ENCODE assay signal across 32 cellular contexts in genomic region chr15:59647085-59647484, GRCh38. TPM values are rescaled to one million over a fixed set of nuclear protein-coding genes. Genes with fewer than 3 reads are reported as not detected.
"Had no signal": no experiment of that assay in that cellular context is flagged by ENCODE, and none has a peak within 500 bp of the region (broad histone marks: within the 10 kb centered on the region; RNA-seq: fewer than 3 reads in every experiment).

No MANE protein-coding gene starts in this region.

- H3K4me1 Mint-ChIP-seq: activated naive CD4-positive, alpha-beta T cell treated with anti-CD3 and anti-CD28 coated beads, Interleukin-2, amount 10 ng/mL, durations not matched to agents 7 days and 5 days had no signal

- H3K9me3 Mint-ChIP-seq: activated CD4-positive, alpha-beta memory T cell treated with anti-CD3 and anti-CD28 coated beads, Interleukin-2, amount 10 ng/mL, durations not matched to agents 7 days and 5 days; activated naive CD4-positive, alpha-beta T cell treated with anti-CD3 and anti-CD28 coated beads, Interleukin-2, amount 10 ng/mL, durations not matched to agents 7 days and 5 days; activated naive CD4-positive, alpha-beta T cell treated with anti-CD3 and anti-CD28 coated beads, Interleukin-2, amount 50 U/mL, for 72 hours; activated naive CD8-positive, alpha-beta T cell treated with anti-CD3 and anti-CD28 coated beads, Interleukin-2, amount 50 U/mL, for 24 hours; activated T-cell treated with anti-CD3 and anti-CD28 coated beads, Interleukin-2, amount 50 U/mL, for 24 hours; activated T-cell treated with anti-CD3 and anti-CD28 coated beads, Interleukin-2, amount 50 U/mL, for 72 hours had no signal

- H3K27me3 Mint-ChIP-seq: activated CD4-positive, alpha-beta memory T cell treated with anti-CD3 and anti-CD28 coated beads, Interleukin-2, amount 10 ng/mL, durations not matched to agents 7 days and 5 days; activated CD4-positive, alpha-beta T cell treated with anti-CD3 and anti-CD28 coated beads for 36 hours; activated naive CD4-positive, alpha-beta T cell treated with anti-CD3 and anti-CD28 coated beads, Interleukin-2, amount 10 ng/mL, durations not matched to agents 7 days and 5 days; activated naive CD8-positive, alpha-beta T cell treated with anti-CD3 and anti-CD28 coated beads, Interleukin-2, amount 50 U/mL, for 24 hours; activated T-cell treated with anti-CD3 and anti-CD28 coated beads, Interleukin-2, amount 50 U/mL, for 24 hours had no signal

- H3K9me3 ChIP-seq: adrenal gland, body of pancreas, esophagus squamous epithelium, gastroesophageal sphincter had no signal

- H3K4me3 ChIP-seq: adrenal gland, body of pancreas, esophagus squamous epithelium, gastroesophageal sphincter, heart right ventricle, hepatocyte had no signal

- DNase-seq: activated CD4-positive, alpha-beta memory T cell treated with anti-CD3 and anti-CD28 coated beads, Interleukin-2, amount 10 ng/mL, durations not matched to agents 7 days and 5 days; activated CD4-positive, alpha-beta T cell treated with anti-CD3 and anti-CD28 coated beads for 36 hours; activated CD4-positive, alpha-beta T cell treated with anti-CD3 and anti-CD28 coated beads, Interleukin-2, amount 50 U/mL, for 4 hours; activated CD4-positive, CD25-positive, alpha-beta regulatory T cell; activated CD4-positive, CD25-positive, alpha-beta regulatory T cell treated with anti-CD3 and anti-CD28 coated beads, Interleukin-2, amount 50 U/mL, for 72 hours; activated CD8-positive, alpha-beta memory T cell treated with anti-CD3 and anti-CD28 coated beads, Interleukin-2, amount 50 U/mL, for 48 hours; activated gamma-delta T cell; activated naive CD4-positive, alpha-beta T cell; activated naive CD4-positive, alpha-beta T cell treated with anti-CD3 and anti-CD28 coated beads, Interleukin-2, amount 10 ng/mL, durations not matched to agents 7 days and 5 days; activated naive CD8-positive, alpha-beta T cell treated with anti-CD3 and anti-CD28 coated beads, Interleukin-2, amount 50 U/mL, for 24 hours; activated T-cell treated with anti-CD3 and anti-CD28 coated beads for 4 hours; activated T-cell treated with anti-CD3 and anti-CD28 coated beads, Interleukin-2, amount 50 U/mL, for 24 hours; activated T-cell treated with anti-CD3 and anti-CD28 coated beads, Interleukin-2, amount 50 U/mL, for 72 hours; adrenal gland; amygdala; aorta; body of pancreas; caudate nucleus; cortex of kidney; effector CD8-positive, alpha-beta T cell; esophagus squamous epithelium; foreskin melanocyte; heart right ventricle; T-helper 2 cell had no signal

- H3K4me2 ChIP-seq: hepatocyte had no signal

- FAIRE-seq: endothelial cell of umbilical vein had no signal

- ATAC-seq: activated CD4-positive, alpha-beta T cell treated with anti-CD3 and anti-CD28 coated beads for 36 hours; activated naive CD4-positive, alpha-beta T cell treated with anti-CD3 and anti-CD28 coated beads, Interleukin-2, amount 50 U/mL, for 72 hours; activated naive CD8-positive, alpha-beta T cell treated with anti-CD3 and anti-CD28 coated beads, Interleukin-2, amount 50 U/mL, for 24 hours; activated T-cell treated with anti-CD3 and anti-CD28 coated beads, Interleukin-2, amount 50 U/mL, for 72 hours; body of pancreas; gastroesophageal sphincter; heart right ventricle had no signal

- H3K27ac ChIP-seq: adrenal gland, body of pancreas, epithelial cell of prostate, esophagus squamous epithelium, gastroesophageal sphincter, heart right ventricle, hepatocyte had no signal

- H3K27ac Mint-ChIP-seq: activated CD4-positive, alpha-beta memory T cell treated with anti-CD3 and anti-CD28 coated beads, Interleukin-2, amount 10 ng/mL, durations not matched to agents 7 days and 5 days; activated CD4-positive, alpha-beta T cell treated with anti-CD3 and anti-CD28 coated beads for 36 hours; activated naive CD4-positive, alpha-beta T cell treated with anti-CD3 and anti-CD28 coated beads, Interleukin-2, amount 10 ng/mL, durations not matched to agents 7 days and 5 days; activated naive CD8-positive, alpha-beta T cell treated with anti-CD3 and anti-CD28 coated beads, Interleukin-2, amount 50 U/mL, for 24 hours; activated T-cell treated with anti-CD3 and anti-CD28 coated beads, Interleukin-2, amount 50 U/mL, for 24 hours; activated T-cell treated with anti-CD3 and anti-CD28 coated beads, Interleukin-2, amount 50 U/mL, for 72 hours had no signal

- H2AFZ ChIP-seq: hepatocyte had no signal

- H3K4me3 Mint-ChIP-seq: activated CD4-positive, alpha-beta memory T cell treated with anti-CD3 and anti-CD28 coated beads, Interleukin-2, amount 10 ng/mL, durations not matched to agents 7 days and 5 days; activated CD4-positive, alpha-beta T cell treated with anti-CD3 and anti-CD28 coated beads for 36 hours; activated naive CD4-positive, alpha-beta T cell treated with anti-CD3 and anti-CD28 coated beads, Interleukin-2, amount 10 ng/mL, durations not matched to agents 7 days and 5 days; activated naive CD8-positive, alpha-beta T cell treated with anti-CD3 and anti-CD28 coated beads, Interleukin-2, amount 50 U/mL, for 24 hours; activated T-cell treated with anti-CD3 and anti-CD28 coated beads, Interleukin-2, amount 50 U/mL, for 24 hours; activated T-cell treated with anti-CD3 and anti-CD28 coated beads, Interleukin-2, amount 50 U/mL, for 72 hours had no signal

- H3K4me1 ChIP-seq: adrenal gland, body of pancreas, esophagus squamous epithelium, gastroesophageal sphincter had no signal

- H3K27me3 ChIP-seq: adrenal gland, body of pancreas, esophagus squamous epithelium, gastroesophageal sphincter, heart right ventricle, hepatocyte had no signal

RNA-seq across cellular contexts. Expression of gene GCNT3, which starts 35.5 kb away (rescaled TPM):
- total RNA-seq: activated CD4-positive, alpha-beta memory T cell treated with anti-CD3 and anti-CD28 coated beads, Interleukin-2, amount 10 ng/mL, durations not matched to agents 7 days and 5 days; activated CD4-positive, alpha-beta T cell treated with anti-CD3 and anti-CD28 coated beads for 36 hours; activated naive CD4-positive, alpha-beta T cell treated with anti-CD3 and anti-CD28 coated beads, Interleukin-2, amount 50 U/mL, for 72 hours; activated T-cell treated with anti-CD3 and anti-CD28 coated beads, Interleukin-2, amount 50 U/mL, for 72 hours; aorta; dermis microvascular lymphatic vessel endothelial cell; endothelial cell of umbilical vein; glomerular endothelial cell; T-helper 1 cell treated with Interleukin-12 subunit alpha and Interleukin-12 subunit beta and Interleukin-4 antibody, amounts not matched to agents 30 ng/mL and 1 ng/mL, for 36 hours had no signal
- polyA plus RNA-seq: endothelial cell of umbilical vein had no signal
